8 cellular contexts compared by ENCODE assay signal in genomic region chr1:181089017-181089776, GRCh38. TPM values are rescaled to one million over a fixed set of nuclear protein-coding genes. Genes with fewer than 3 reads are reported as not detected.
DNase-seq lines count a peak whose midpoint lies in the region; ATAC-seq and TF ChIP-seq lines count a peak whose summit lies in the region.

No MANE protein-coding gene starts in this region.

- peaks cover 14% of the 10 kb centered on the region for H3F3A ChIP-seq in DOHH2 (ENCODE audit: control insufficient read depth, insufficient read depth)

- H3K27me3 Mint-ChIP-seq in activated naive CD8-positive, alpha-beta T cell: no peaks in the 10 kb centered on the region

- no peak for TF ChIP-seq RAD21 in HCT116 (IDR thresholded peaks at IDR 0.05; ENCODE audit: low read depth)

- H3K9me3 Mint-ChIP-seq in activated naive CD8-positive, alpha-beta T cell (ENCODE audit: low read depth): no peaks in the 10 kb centered on the region

- H4K20me1 ChIP-seq in DOHH2 (ENCODE audit: control insufficient read depth, insufficient read depth, low read depth, low read length) (peaks cover 17% of the 10 kb centered on the region), HCT116 (ENCODE audit: insufficient read depth) (peaks cover 22% of the 10 kb centered on the region; the same call in 1 of the 2 replicates)

- H3K9me3 ChIP-seq in DOHH2 (ENCODE audit: control insufficient read depth, insufficient read depth, low read length) (no peaks in the 10 kb centered on the region), HCT116 (ENCODE audit: control insufficient read depth in 1 of 2, insufficient read depth in 1 of 2, low read depth in 1 of 2, low read length in 2 of 2) (no peaks in the 10 kb centered on the region), NT2/D1 (ENCODE audit: insufficient read depth, low read length) (no peaks in the 10 kb centered on the region), iPS-15b (ENCODE audit: control insufficient read depth, insufficient read depth, low read length) (no peaks in the 10 kb centered on the region)

- H2AFZ ChIP-seq in HCT116 (ENCODE audit: low read depth, low read length, poor library complexity, severe bottlenecking): no peak overlapping the region

- TF ChIP-seq CTCF in DOHH2 (IDR thresholded peaks at IDR 0.05; ENCODE audit: low read depth, low read length, poor library complexity, severe bottlenecking): no peak
- TF ChIP-seq CTCF in HCT116 (IDR thresholded peaks at IDR 0.05 in 2 of 3, conservative IDR thresholded peaks at IDR 0.05 in 1 of 3; ENCODE audit: borderline replicate concordance in 1 of 3, insufficient read depth in 1 of 3, low read depth in 2 of 3, low read length in 2 of 3): no peak

- peaks cover 16% of the 10 kb centered on the region for H3K36me3 Mint-ChIP-seq in activated naive CD8-positive, alpha-beta T cell

- peak overlapping the region; percentile 95 for H3K27ac Mint-ChIP-seq in activated naive CD8-positive, alpha-beta T cell

- BruUV-seq in HCT116 (replicated peaks; lab: Mats Ljungman, UMichigan): no TSS peak

- H3K27me3 ChIP-seq in DOHH2 (ENCODE audit: control insufficient read depth, low read length) (no peaks in the 10 kb centered on the region), HCT116 (ENCODE audit: insufficient read depth, low read length) (no peaks in the 10 kb centered on the region), NT2/D1 (ENCODE audit: insufficient read depth, insufficient read length) (peaks cover 20% of the 10 kb centered on the region), iPS-15b (ENCODE audit: control insufficient read depth, insufficient read depth, low read length) (peaks cover 78% of the 10 kb centered on the region)

- H3K36me3 ChIP-seq in DOHH2 (ENCODE audit: control insufficient read depth, low read length) (peaks cover 33% of the 10 kb centered on the region), HCT116 (ENCODE audit: control insufficient read depth in 1 of 2, insufficient read depth in 2 of 2, low read length in 2 of 2) (peaks cover 3% of the 10 kb centered on the region in 2 experiments; a peak in 2 of 4 replicates), NT2/D1 (ENCODE audit: insufficient read depth, insufficient read length, low read length) (peaks cover 42% of the 10 kb centered on the region), iPS-15b (ENCODE audit: control insufficient read depth, insufficient read depth, low read length) (no peaks in the 10 kb centered on the region)

- no peaks in the 10 kb centered on the region for H3K9me2 ChIP-seq in DOHH2 (replicated peaks; ENCODE audit: control insufficient read depth, low read length)
- no peaks in the 10 kb centered on the region for H3K9me2 ChIP-seq in HCT116 (ENCODE audit: insufficient read depth)

- peak overlapping the region; percentile 79 for H3K9ac ChIP-seq in HCT116 (ENCODE audit: low read length)
- peak overlapping the region; percentile 97 for H3K9ac ChIP-seq in NT2/D1 (ENCODE audit: insufficient read length, low read depth)
- peak overlapping the region; percentile 30 for H3K9ac ChIP-seq in iPS-15b (ENCODE audit: low read depth, low read length)

- POLR2A ChIA-PET in HCT116 (lab: Charles Lee): interaction anchor here (0.7 to 1.4 kb wide), 10 partner anchors 8 to 555 kb away, joined by 3 to 10 read pairs (median 4); no protein-coding TSS in a partner anchor

- H3K4me2 ChIP-seq in DOHH2 (ENCODE audit: low read length): peak overlapping the region; percentile 78
- H3K4me2 ChIP-seq in HCT116 (ENCODE audit: low read length): peak overlapping the region; percentile 75

- H3K4me3 ChIP-seq in DOHH2 (ENCODE audit: low read length): peak overlapping the region; percentile 98
- peak overlapping the region; percentile 66 to 74 for H3K4me3 ChIP-seq in HCT116 (replicated peaks in 1 of 2; ENCODE audit: low read depth in 1 of 2, low read length in 2 of 2)
- H3K4me3 ChIP-seq in NT2/D1 (ENCODE audit: insufficient read length, low read depth): peak overlapping the region; percentile 96
- peak overlapping the region; percentile 69 for H3K4me3 ChIP-seq in iPS-15b (ENCODE audit: low read depth, low read length)

- intact Hi-C loops in HCT116 (cut with micrococcal nuclease): loop anchor here (2.0 kb wide), 1 partner anchor 16 kb away; no protein-coding TSS in a partner anchor

- H3K4me1 ChIP-seq in DOHH2 (ENCODE audit: control insufficient read depth, low read length) (peaks cover 39% of the 10 kb centered on the region), HCT116 (ENCODE audit: control insufficient read depth in 1 of 2, insufficient read depth in 2 of 2, low read length in 2 of 2) (peaks cover 21 to 40% of the 10 kb centered on the region in 2 experiments), NT2/D1 (ENCODE audit: insufficient read depth, insufficient read length) (no peaks in the 10 kb centered on the region), iPS-15b (ENCODE audit: control insufficient read depth, insufficient read depth, low read length) (peaks cover 4% of the 10 kb centered on the region)

- H3K79me2 ChIP-seq in DOHH2 (ENCODE audit: control insufficient read depth, low read length) (peaks cover 42% of the 10 kb centered on the region), HCT116 (ENCODE audit: insufficient read depth, low read length) (peaks cover 44% of the 10 kb centered on the region)

- CTCF ChIA-PET in HCT116 (lab: Charles Lee): no interaction called here

- ATAC-seq in HCT116: peak; percentile 1

- H3K4me3 Mint-ChIP-seq in activated naive CD8-positive, alpha-beta T cell: peak overlapping the region; percentile 94

- TF ChIP-seq POLR2A in HCT116 (IDR thresholded peaks at IDR 0.05; ENCODE audit: borderline replicate concordance, extremely low read depth, insufficient read depth, insufficient read length): no peak

- H3K27ac ChIP-seq in DOHH2 (ENCODE audit: low read depth, low read length) (peak overlapping the region; percentile 61), HCT116 (ENCODE audit: low read depth, low read length) (peak overlapping the region; percentile 82)

- DNase-seq in HCT116 (ENCODE audit: low read depth, low spot score): no peak
- DNase-seq in NT2/D1 (ENCODE audit: low read depth, low spot score): no peak
- peak; percentile 24 to 25 for DNase-seq in stimulated activated CD4-positive, alpha-beta T cell treated with anti-CD3 and anti-CD28 coated beads, Interleukin-15, amount 100 ng/mL, for 1 hour (ENCODE audit: low read depth in 1 of 2, low spot score in 1 of 2)
- no peak for DNase-seq in globus pallidus (ENCODE audit: low spot score)
- no peak for DNase-seq in SK-N-DZ (ENCODE audit: low spot score)

- RAD21 ChIA-PET in HCT116 (lab: Charles Lee; ENCODE audit: low non-redundant PET in 1 of 2, low total read pairs in 2 of 2, uncharacterized antibody in 2 of 2, unreplicated experiment in 2 of 2): interaction anchor here in 1 of 2 experiments (0.7 kb wide), 1 partner anchor 52 kb away, joined by 3 read pairs; no protein-coding TSS in a partner anchor

- H3K4me1 Mint-ChIP-seq in activated naive CD8-positive, alpha-beta T cell (ENCODE audit: low read depth): peaks cover 44% of the 10 kb centered on the region

TF ChIP-seq in HCT116, 20 proteins besides CTCF, POLR2A, EP300 and RAD21 (continues in another document):
- TF ChIP-seq EZH2phosphoT487 (IDR thresholded peaks at IDR 0.05; ENCODE audit: borderline replicate concordance): no peak
- TF ChIP-seq SRF (IDR thresholded peaks at IDR 0.05; ENCODE audit: low read depth): no peak
- TF ChIP-seq JUND (IDR thresholded peaks at IDR 0.05): no peak
- TF ChIP-seq YY1 (IDR thresholded peaks at IDR 0.05; ENCODE audit: extremely low read depth, insufficient replicate concordance, low read depth, low read length): no peak
- TF ChIP-seq ZFX (IDR thresholded peaks at IDR 0.05): no peak
- no peak for TF ChIP-seq ZBTB33 (IDR thresholded peaks at IDR 0.05; ENCODE audit: extremely low read depth, insufficient replicate concordance, low read length)
- TF ChIP-seq ATF3 (IDR thresholded peaks at IDR 0.05): no peak
- no peak for TF ChIP-seq CEBPB (IDR thresholded peaks at IDR 0.05; ENCODE audit: low read depth)
- no peak for TF ChIP-seq POLR2AphosphoS5 (IDR thresholded peaks at IDR 0.05; ENCODE audit: low read depth, low read length)
- no peak for TF ChIP-seq ZNF274 (IDR thresholded peaks at IDR 0.05; ENCODE audit: low read depth, low read length)
- no peak for TF ChIP-seq ELF1 (IDR thresholded peaks at IDR 0.05; ENCODE audit: borderline replicate concordance, low read depth)

RNA-seq across cellular contexts. Expression of gene IER5, which starts 0.7 kb away (rescaled TPM):
- total RNA-seq in HCT116 (2021; ENCODE audit: unreplicated experiment): 30.5 TPM
- 19.3 and 20.5 TPM in 2 replicates for polyA plus RNA-seq in HCT116 (2012)
- 6.8 and 8.7 TPM in 2 replicates for polyA plus RNA-seq in SK-N-DZ (2014; cell fraction: cytosol; rRNA removed)
- polyA plus RNA-seq in SK-N-DZ (2014; cell fraction: nucleus; rRNA removed): 5.2 and 6.5 TPM in 2 replicates

RNA-seq across cellular contexts. Expression of gene MR1, which starts 55.4 kb away (rescaled TPM):
- 6.6 TPM for total RNA-seq in HCT116 (2021; ENCODE audit: unreplicated experiment)
- polyA plus RNA-seq in HCT116 (2012): 5.4 and 6.1 TPM in 2 replicates
- polyA plus RNA-seq in SK-N-DZ (2014; cell fraction: cytosol; rRNA removed): 0.07 and 0.42 TPM in 2 replicates
- polyA plus RNA-seq in SK-N-DZ (2014; cell fraction: nucleus; rRNA removed): 0.05 TPM in 1 of 2 replicates, not detected in the other

Comparison
In these comparisons a context has a peak if more than half of its experiments do, and no peak if none do; other contexts are left out.
1. DNase-seq: peak in stimulated activated CD4-positive, alpha-beta T cell treated with anti-CD3 and anti-CD28 coated beads, Interleukin-15, amount 100 ng/mL, for 1 hour (2 of 2); none in HCT116 (single experiment), NT2/D1 (single experiment), globus pallidus (single experiment) and SK-N-DZ (single experiment).
2. H3K9ac ChIP-seq: peak in every context shown above with its lines; median percentile 97 in NT2/D1; 79 in HCT116; 30 in iPS-15b.
3. Peak in every context shown above with its lines, with median percentiles within 50 percentile points of each other: H3K4me3 ChIP-seq.